In genomic region chr1:200558866-200559459, GRCh38 we compare ENCODE assay signal across 8 cellular contexts.
DNase-seq lines count a peak whose midpoint lies in the region; ATAC-seq, FAIRE-seq and TF ChIP-seq lines count a peak whose summit lies in the region.

No MANE protein-coding gene starts in this region.

- H3K4me3 ChIP-seq in astrocyte (ENCODE audit: insufficient read depth, low read depth, low read length) (no peak overlapping the region), keratinocyte (ENCODE audit: control insufficient read depth in 2 of 3, extremely low read depth in 1 of 3, insufficient read depth in 2 of 3, low read depth in 1 of 3, low read length in 3 of 3) (no peak overlapping the region)

- dilution Hi-C loops in keratinocyte (cut with MboI; ENCODE audit: extremely low pct_ligation_motif_present, low sequenced_read_pairs), result no loop called here

- H3K4me1 ChIP-seq in astrocyte (ENCODE audit: insufficient read depth, low read length), result no peaks in the 10 kb centered on the region
- no peaks in the 10 kb centered on the region for H3K4me1 ChIP-seq in keratinocyte (ENCODE audit: control insufficient read depth, extremely low read depth, insufficient read depth, low read length)

- no peaks in the 10 kb centered on the region for H3K9me3 ChIP-seq in astrocyte (ENCODE audit: insufficient read depth, low read depth, low read length)
- H3K9me3 ChIP-seq in keratinocyte (ENCODE audit: control insufficient read depth, low read depth, low read length), result no peaks in the 10 kb centered on the region

- H3K27ac ChIP-seq in C4-2B (no peak overlapping the region), astrocyte (ENCODE audit: low read depth, low read length) (no peak overlapping the region), keratinocyte (ENCODE audit: control insufficient read depth, insufficient read depth, low read length) (no peak overlapping the region)

- no peak overlapping the region for H3K27ac Mint-ChIP-seq in astrocyte (ENCODE audit: unreplicated experiment)

- H2AFZ ChIP-seq in astrocyte (ENCODE audit: low read depth, low read length) (no peak overlapping the region), keratinocyte (ENCODE audit: control insufficient read depth, low read length) (no peak overlapping the region)

- TF ChIP-seq POLR2A in GM12891 (IDR thresholded peaks at IDR 0.05; ENCODE audit: low read depth, low read length), result no peak

- H3K4me3 Mint-ChIP-seq in astrocyte (ENCODE audit: unreplicated experiment), result no peak overlapping the region

- no peaks in the 10 kb centered on the region for H3K9me1 ChIP-seq in keratinocyte (ENCODE audit: control insufficient read depth, extremely low read depth, insufficient read depth, low read length)

- H3K4me2 ChIP-seq in astrocyte (ENCODE audit: low read length) (no peak overlapping the region), keratinocyte (ENCODE audit: control insufficient read depth, extremely low read depth, insufficient read depth, low read depth, low read length) (no peak overlapping the region)

- H3K79me2 ChIP-seq in astrocyte (ENCODE audit: insufficient read depth, low read length) (no peaks in the 10 kb centered on the region), keratinocyte (ENCODE audit: control insufficient read depth, insufficient read depth, low read length) (no peaks in the 10 kb centered on the region)

- peak; percentile 16 for FAIRE-seq in GM12891 (lab: Jason Lieb, UNC)
- peak; percentile 55 for FAIRE-seq in astrocyte (lab: Jason Lieb, UNC)
- peak; percentile 23 for FAIRE-seq in keratinocyte (lab: Jason Lieb, UNC)
- no peak for FAIRE-seq in urothelium cell line (lab: Jason Lieb, UNC)

- no peaks in the 10 kb centered on the region for H3K9me3 Mint-ChIP-seq in astrocyte (ENCODE audit: unreplicated experiment)

- no peaks in the 10 kb centered on the region for H3K27me3 Mint-ChIP-seq in astrocyte (ENCODE audit: low read depth, unreplicated experiment)

- peaks cover 9% of the 10 kb centered on the region for H3K4me1 Mint-ChIP-seq in astrocyte (ENCODE audit: low read depth, unreplicated experiment)

- H3K27me3 ChIP-seq in astrocyte (ENCODE audit: insufficient read depth, low read length), result no peaks in the 10 kb centered on the region
- no peaks in the 10 kb centered on the region for H3K27me3 ChIP-seq in keratinocyte (ENCODE audit: control insufficient read depth, extremely low read depth, insufficient read depth, low read length)

- ATAC-seq in HG03565 (IDR thresholded peaks at IDR 0.05; ENCODE audit: unreplicated experiment), result no peak

- no peaks in the 10 kb centered on the region for H3K36me3 Mint-ChIP-seq in astrocyte (ENCODE audit: low read depth, unreplicated experiment)

- no peak for DNase-seq in GM12891 (ENCODE audit: insufficient read length, low spot score)
- peak; percentile 18 for DNase-seq in NCI-H1105 (lab: John Stamatoyannopoulos, UW)
- DNase-seq in astrocyte (ENCODE audit: low read depth), result peak; percentile 40
- DNase-seq in keratinocyte (ENCODE audit: low read depth, low spot score), result peak; percentile 7
- DNase-seq in urothelium cell line (ENCODE audit: low spot score), result peak; percentile 41
- no peak for DNase-seq in activated T-cell treated with anti-CD3 and anti-CD28 coated beads for 4 hours

- H3K36me3 ChIP-seq in astrocyte (ENCODE audit: insufficient read depth, low read length), result peaks cover 6% of the 10 kb centered on the region
- H3K36me3 ChIP-seq in keratinocyte (ENCODE audit: control insufficient read depth in 2 of 2, extremely low read depth in 1 of 2, insufficient read depth in 2 of 2, low read length in 2 of 2), result peaks cover 0 to 8% of the 10 kb centered on the region in 2 experiments

- peak; percentile 89 for TF ChIP-seq CTCF in C4-2B (conservative IDR thresholded peaks at IDR 0.05)
- peak; percentile 65 for TF ChIP-seq CTCF in astrocyte (IDR thresholded peaks at IDR 0.05; ENCODE audit: insufficient read depth, low read depth, low read length)
- TF ChIP-seq CTCF in keratinocyte (optimal IDR thresholded peaks at IDR 0.05 in 1 of 3, IDR thresholded peaks at IDR 0.05 in 1 of 3, conservative IDR thresholded peaks at IDR 0.05 in 1 of 3; ENCODE audit: extremely low read depth in 1 of 3, insufficient read depth in 2 of 3, low read length in 3 of 3), result peak in 2 of 3 experiments; percentile 54 to 65

- H3K9ac ChIP-seq in astrocyte (ENCODE audit: low read length) (no peak overlapping the region), keratinocyte (ENCODE audit: control insufficient read depth, extremely low read depth, insufficient read depth, low read length) (no peak overlapping the region)

- H4K20me1 ChIP-seq in astrocyte (ENCODE audit: insufficient read depth, low read length) (no peaks in the 10 kb centered on the region), keratinocyte (ENCODE audit: control insufficient read depth, extremely low read depth, insufficient read depth, low read length) (no peaks in the 10 kb centered on the region)

TF ChIP-seq in GM12891, 5 proteins besides CTCF, POLR2A, EP300 and RAD21:
- no peak for TF ChIP-seq POU2F2 (IDR thresholded peaks at IDR 0.05; ENCODE audit: low read depth, low read length)
- no peak for TF ChIP-seq POLR2AphosphoS5 (IDR thresholded peaks at IDR 0.05; ENCODE audit: low read depth, low read length)
- TF ChIP-seq PAX5 (IDR thresholded peaks at IDR 0.05; ENCODE audit: insufficient read depth, low read length, severe bottlenecking), result no peak
- TF ChIP-seq SPI1 (IDR thresholded peaks at IDR 0.05; ENCODE audit: low read depth, low read length), result no peak
- TF ChIP-seq TAF1 (IDR thresholded peaks at IDR 0.05; ENCODE audit: low read depth, low read length), result no peak
TF ChIP-seq in GM12891: peak in this region for 0.

Comparison
In these comparisons a context has a peak if more than half of its experiments do, and no peak if none do; other contexts are left out.
1. DNase-seq: peak in NCI-H1105 (single experiment), astrocyte (single experiment), keratinocyte (single experiment) and urothelium cell line (single experiment); none in GM12891 (single experiment) and activated T-cell treated with anti-CD3 and anti-CD28 coated beads for 4 hours (single experiment).
2. Peak in every context shown above with its lines, with median percentiles within 50 percentile points of each other: CTCF ChIP-seq.